ENCODE assay signal across 9 cellular contexts in genomic region chr9:109101810-109102209, GRCh38. TPM values are rescaled to one million over a fixed set of nuclear protein-coding genes. Genes with fewer than 3 reads are reported as not detected.
DNase-seq lines count a peak whose midpoint lies in the region; ATAC-seq and TF ChIP-seq lines count a peak whose summit lies in the region.
"Had no signal": no experiment of that assay in that cellular context is flagged by ENCODE, and none has a peak within 500 bp of the region (broad histone marks: within the 10 kb centered on the region; RNA-seq: fewer than 3 reads in every experiment).

No MANE protein-coding gene starts in this region.

- ATAC-seq in HG03520 (IDR thresholded peaks at IDR 0.05; ENCODE audit: unreplicated experiment) (peak; percentile 71), left lobe of liver (peak; percentile 64)
- peak; percentile 88 for ATAC-seq in activated CD8-positive, alpha-beta T cell treated with anti-CD3 and anti-CD28 coated beads for 36 hours

- H3K36me3 Mint-ChIP-seq in activated CD8-positive, alpha-beta T cell treated with anti-CD3 and anti-CD28 coated beads for 36 hours (ENCODE audit: low read depth): peaks cover 58% of the 10 kb centered on the region

- intact Hi-C loops in activated CD8-positive, alpha-beta T cell treated with anti-CD3 and anti-CD28 coated beads for 36 hours (cut with micrococcal nuclease): no loop called here

- H3K36me3 ChIP-seq in WERI-Rb-1: peaks cover 67% of the 10 kb centered on the region

- H3K4me3 ChIP-seq in WERI-Rb-1 (ENCODE audit: low read depth, low read length): no peak overlapping the region

- CTCF ChIA-PET in activated CD8-positive, alpha-beta T cell treated with anti-CD3 and anti-CD28 coated beads for 36 hours (lab: Charles Lee): no interaction called here

- TF ChIP-seq CTCF in GM20000 (IDR thresholded peaks at IDR 0.05; ENCODE audit: extremely low read depth, missing control alignments) (no peak), WERI-Rb-1 (IDR thresholded peaks at IDR 0.05; ENCODE audit: low read depth, low read length) (no peak)
- TF ChIP-seq CTCF in activated CD8-positive, alpha-beta T cell treated with anti-CD3 and anti-CD28 coated beads for 36 hours (IDR thresholded peaks at IDR 0.05): no peak

- POLR2A ChIA-PET in activated CD8-positive, alpha-beta T cell treated with anti-CD3 and anti-CD28 coated beads for 36 hours (lab: Charles Lee): interaction anchor here (3.2 kb wide), 1 partner anchor 16 kb away, joined by 15 read pairs; no protein-coding TSS in a partner anchor

- H3K27me3 Mint-ChIP-seq in activated CD8-positive, alpha-beta T cell treated with anti-CD3 and anti-CD28 coated beads for 36 hours: no peaks in the 10 kb centered on the region

- peaks cover 16% of the 10 kb centered on the region for H3K9me3 Mint-ChIP-seq in activated CD8-positive, alpha-beta T cell treated with anti-CD3 and anti-CD28 coated beads for 36 hours

- H3K27ac ChIP-seq in WERI-Rb-1: no peak overlapping the region
- H3K27ac ChIP-seq: HL-60 had no signal

- DNase-seq in DMS53 (lab: John Stamatoyannopoulos, UW) (peak; percentile 60), GM20000 (ENCODE audit: low spot score) (peak; percentile 34), left lobe of liver (ENCODE audit: low spot score) (no peak), activated gamma-delta T cell (lab: John Stamatoyannopoulos, UW) (no peak), WERI-Rb-1 (no peak), 8988T (no peak)
- peak; percentile 28 for DNase-seq in activated CD8-positive, alpha-beta T cell treated with anti-CD3 and anti-CD28 coated beads for 36 hours

- H3K4me3 Mint-ChIP-seq in activated CD8-positive, alpha-beta T cell treated with anti-CD3 and anti-CD28 coated beads for 36 hours: peak overlapping the region; percentile 41

- H3K9me3 ChIP-seq in WERI-Rb-1 (ENCODE audit: severe bottlenecking): no peaks in the 10 kb centered on the region

- H3K4me1 Mint-ChIP-seq in activated CD8-positive, alpha-beta T cell treated with anti-CD3 and anti-CD28 coated beads for 36 hours (ENCODE audit: low read depth): peaks cover 68% of the 10 kb centered on the region

- no peaks in the 10 kb centered on the region for H3K27me3 ChIP-seq in WERI-Rb-1 (ENCODE audit: insufficient read depth, low read depth, severe bottlenecking)

- peak overlapping the region; percentile 87 for H3K27ac Mint-ChIP-seq in activated CD8-positive, alpha-beta T cell treated with anti-CD3 and anti-CD28 coated beads for 36 hours

RNA-seq across cellular contexts. Expression of gene TMEM245, which starts 17.9 kb away (rescaled TPM):
- 10 to 100 TPM; 23.3 to 26.7 TPM for total RNA-seq in activated CD8-positive, alpha-beta T cell treated with anti-CD3 and anti-CD28 coated beads for 36 hours
- 33.7 TPM for total RNA-seq in left lobe of liver

Comparison
In these comparisons a context has a peak if more than half of its experiments do, and no peak if none do; other contexts are left out.
1. DNase-seq: peak in DMS53 (single experiment), GM20000 (single experiment) and activated CD8-positive, alpha-beta T cell treated with anti-CD3 and anti-CD28 coated beads for 36 hours (single experiment); none in left lobe of liver (single experiment), activated gamma-delta T cell (single experiment), WERI-Rb-1 (single experiment) and 8988T (single experiment).
2. Peak in every context shown above with its lines, with median percentiles within 50 percentile points of each other: ATAC-seq.